ENCODE assay signal across 8 cellular contexts in the genomic region with DNA sequence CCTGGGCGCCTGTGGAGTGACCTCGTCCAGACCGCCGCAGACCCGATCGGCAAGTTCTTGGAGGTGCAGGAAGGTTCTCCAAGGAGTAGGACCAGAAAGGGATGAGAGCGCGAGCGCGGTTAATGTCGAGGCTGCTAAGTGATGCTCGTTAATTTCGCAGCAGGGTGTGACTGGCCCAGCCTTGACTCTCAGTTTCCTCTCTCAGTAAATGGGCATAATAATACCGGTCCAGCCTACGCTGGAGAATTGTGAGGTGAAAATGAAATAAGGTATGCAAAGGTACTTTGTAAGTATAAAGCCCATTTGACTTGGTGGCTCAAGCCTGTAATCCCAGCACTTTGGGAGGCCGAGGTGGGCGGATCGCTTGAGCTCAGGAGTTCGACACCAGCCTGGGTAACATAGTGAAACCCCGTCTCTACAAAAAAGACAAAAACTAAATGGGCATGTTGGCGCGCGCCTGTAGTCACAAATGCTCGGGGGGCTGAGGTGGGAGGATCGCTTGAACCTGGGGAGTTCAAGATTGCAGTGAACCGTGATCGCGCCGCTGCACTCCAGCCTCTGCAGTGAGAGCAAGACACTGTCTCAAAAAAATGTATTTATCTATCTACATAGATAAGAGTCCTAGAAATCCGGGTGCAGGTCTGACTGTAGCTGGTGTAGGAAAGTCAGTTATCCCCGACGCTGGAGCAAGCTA. TPM values are rescaled to one million over a fixed set of nuclear protein-coding genes. Genes with fewer than 3 reads are reported as not detected.
DNase-seq lines count a peak whose midpoint lies in the region; ATAC-seq and TF ChIP-seq lines count a peak whose summit lies in the region.

No MANE protein-coding gene starts in this region.

- no peak for TF ChIP-seq CTCF in heart right ventricle (IDR thresholded peaks at IDR 0.05)
- no peak for TF ChIP-seq CTCF in PC-9 (conservative IDR thresholded peaks at IDR 0.05)
- TF ChIP-seq CTCF in nephron (IDR thresholded peaks at IDR 0.05; ENCODE audit: unreplicated experiment in 3 of 3): no peak

- no peaks in the 10 kb centered on the region for H3K36me3 ChIP-seq in heart right ventricle
- H3K36me3 ChIP-seq in PC-9 (ENCODE audit: low read depth): no peaks in the 10 kb centered on the region
- H3K36me3 ChIP-seq in effector memory CD4-positive, alpha-beta T cell (ENCODE audit: control insufficient read depth, insufficient read depth, low read length): no peaks in the 10 kb centered on the region

- intact Hi-C loops in heart right ventricle (cut with DNase I) (no loop called here), cardiac septum (cut with DNase I) (loop anchor here (2.0 kb wide), 1 partner anchor 62 kb away; a partner anchor contains a TSS), PC-9 (cut with micrococcal nuclease; ENCODE audit: unreplicated experiment) (no loop called here)

- DNase-seq in heart right ventricle (no peak), cardiac septum (ENCODE audit: low spot score) (no peak), PC-9 (peak in 1 of 2 experiments; percentile 50), DMS 273 treated with DMSO at 0.1 percent for 48 hours (lab: John Stamatoyannopoulos, UW) (no peak), amniotic stem cell (lab: John Stamatoyannopoulos, UW) (no peak)
- DNase-seq in effector memory CD4-positive, alpha-beta T cell: no peak

- peaks cover 11% of the 10 kb centered on the region; the same call in 1 of the 2 replicates for H3F3A ChIP-seq in PC-9 (ENCODE audit: insufficient read depth, low read depth)

- no peaks in the 10 kb centered on the region for H3K9me3 Mint-ChIP-seq in nephron

- no peaks in the 10 kb centered on the region for H3K9me2 ChIP-seq in PC-9 (ENCODE audit: insufficient read depth)

- peak overlapping the region; percentile 93 for H2AFZ ChIP-seq in PC-9

- ATAC-seq in heart right ventricle (no peak), GM21786 (IDR thresholded peaks at IDR 0.05; ENCODE audit: unreplicated experiment) (no peak)

- peaks cover 3% of the 10 kb centered on the region for H3K36me3 Mint-ChIP-seq in nephron (ENCODE audit: low read depth)

- H3K4me2 ChIP-seq in PC-9: peak overlapping the region; percentile 80

- H3K4me3 Mint-ChIP-seq in nephron: peak overlapping the region; percentile 81 to 92 (median 90)

- WGBS in heart right ventricle, 2 donors: 6 to 8% methylated on average over 32 of the region's 32 CpGs

- no peaks in the 10 kb centered on the region for H4K20me1 ChIP-seq in PC-9 (ENCODE audit: insufficient read depth)

- H3K27me3 Mint-ChIP-seq in nephron (ENCODE audit: low read depth): no peaks in the 10 kb centered on the region

- H3K4me1 ChIP-seq in heart right ventricle (peaks cover 7 to 46% (median 27%) of the 10 kb centered on the region in 9 donors), PC-9 (replicated peaks; ENCODE audit: insufficient read depth) (peaks cover 17% of the 10 kb centered on the region)
- H3K4me1 ChIP-seq in effector memory CD4-positive, alpha-beta T cell (ENCODE audit: control insufficient read depth, insufficient read depth, low read length, poor library complexity, severe bottlenecking): peaks cover 14% of the 10 kb centered on the region

- H3K27me3 ChIP-seq in heart right ventricle (no peaks in the 10 kb centered on the region), PC-9 (ENCODE audit: insufficient read depth, low read depth) (no peaks in the 10 kb centered on the region)
- no peaks in the 10 kb centered on the region for H3K27me3 ChIP-seq in effector memory CD4-positive, alpha-beta T cell (replicated peaks; ENCODE audit: control insufficient read depth, insufficient read depth, low read length, poor library complexity, severe bottlenecking)

- BruUV-seq in PC-9 (replicated peaks; lab: Mats Ljungman, UMichigan): TSS peak; percentile 46

- peaks cover 15% of the 10 kb centered on the region; the same call in 1 of the 2 replicates for H3K79me2 ChIP-seq in PC-9 (ENCODE audit: low read depth)

- H3K4me3 ChIP-seq in heart right ventricle (peak overlapping the region; percentile 61 to 98 (median 87)), PC-9 (peak overlapping the region; percentile 93)
- H3K4me3 ChIP-seq in effector memory CD4-positive, alpha-beta T cell (ENCODE audit: insufficient read depth, low read depth, low read length, poor library complexity, severe bottlenecking): peak overlapping the region; percentile 75

- H3K27ac Mint-ChIP-seq in nephron: peak overlapping the region in 2 of 3 experiments; percentile 86 to 89

- H3K4me1 Mint-ChIP-seq in nephron: peaks cover 21% of the 10 kb centered on the region

- POLR2A ChIA-PET in PC-9 (lab: Charles Lee; ENCODE audit: unreplicated experiment): no interaction called here

- CTCF ChIA-PET in PC-9 (lab: Charles Lee): interaction anchor here (0.5 kb wide), 1 partner anchor 1064 kb away, joined by 3 read pairs; no protein-coding TSS in a partner anchor

- H3K27ac ChIP-seq in heart right ventricle (peak overlapping the region; percentile 92 to 98 (median 96)), PC-9 (0 out of 2 replicates have a peak overlapping the region, but pooled peaks have one; percentile 28)
- H3K27ac ChIP-seq in effector memory CD4-positive, alpha-beta T cell (ENCODE audit: insufficient read depth, low read length, poor library complexity, severe bottlenecking): peak overlapping the region; percentile 96

- H3K9me3 ChIP-seq in heart right ventricle (no peaks in the 10 kb centered on the region), PC-9 (ENCODE audit: insufficient read depth, low read depth) (no peaks in the 10 kb centered on the region)
- H3K9me3 ChIP-seq in effector memory CD4-positive, alpha-beta T cell (ENCODE audit: control insufficient read depth, low read length): no peaks in the 10 kb centered on the region

RNA-seq across cellular contexts. Expression of a gene that starts 0.6 kb away (rescaled TPM):
- total RNA-seq in heart right ventricle (10 to 100 TPM; 15.6 to 27.7 (median 19.8) TPM), cardiac septum (24.2 TPM), PC-9 (2021) (9.0 and 10.8 TPM in 2 replicates)
- 1 to 10 TPM; 4.2 to 4.5 TPM for polyA plus RNA-seq in heart right ventricle

Comparison
In these comparisons a context has a peak if more than half of its experiments do, and no peak if none do; other contexts are left out.
1. H3K27ac ChIP-seq: peak in every context shown above with its lines; median percentile 96 in effector memory CD4-positive, alpha-beta T cell; 96 in heart right ventricle; 28 in PC-9.